8 cellular contexts compared by ENCODE assay signal in the genomic region with DNA sequence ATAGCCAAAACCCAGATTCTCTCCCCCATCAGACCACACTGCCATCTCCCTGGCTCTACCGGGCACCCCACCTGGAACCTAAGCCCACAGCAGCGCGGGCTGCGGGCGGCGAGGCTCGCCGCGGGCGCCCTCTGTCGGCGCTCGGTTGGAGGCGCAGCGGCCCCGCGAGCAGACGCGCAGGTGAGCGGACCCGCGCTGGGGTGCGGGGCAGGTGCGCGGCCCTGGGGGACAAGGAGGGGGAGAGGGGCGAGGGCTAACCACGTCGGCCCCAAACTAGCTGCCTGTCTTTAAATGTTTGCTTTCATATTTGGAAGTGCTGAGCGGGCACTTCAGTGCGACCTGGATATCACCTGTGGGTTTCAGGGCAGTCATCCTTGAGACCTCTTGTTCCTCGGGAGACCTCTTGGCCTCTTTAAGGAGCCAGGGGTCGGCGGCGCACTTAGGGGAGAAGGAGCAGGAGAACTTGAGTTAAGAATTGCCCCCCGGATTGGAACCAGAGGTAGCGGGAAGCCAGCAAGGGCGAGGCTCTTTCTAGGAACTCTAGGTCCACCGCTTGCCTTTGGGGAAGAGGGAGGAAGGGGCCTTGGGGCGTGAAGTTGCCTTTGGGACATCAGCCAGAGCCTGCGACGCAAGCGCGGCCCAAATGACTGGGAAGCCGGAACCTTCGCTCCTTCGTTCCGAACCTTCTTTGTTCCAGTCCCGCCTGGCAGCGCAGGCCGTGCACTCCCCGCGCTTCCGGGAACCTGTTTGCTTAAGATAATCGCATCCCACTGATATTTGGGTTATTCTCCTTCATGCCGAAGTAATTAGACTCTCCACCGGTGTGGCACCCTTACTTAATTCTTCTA.
DNase-seq lines count a peak whose midpoint lies in the region; ATAC-seq and TF ChIP-seq lines count a peak whose summit lies in the region.

No MANE protein-coding gene starts in this region.

- H3K27ac ChIP-seq in HUES6 (ENCODE audit: low read depth, low read length) (no peak overlapping the region), stomach (no peak overlapping the region)

- peaks cover 21% of the 10 kb centered on the region for H3K27me3 ChIP-seq in HUES6 (ENCODE audit: control insufficient read depth, insufficient read depth, low read length)
- peaks cover 21% of the 10 kb centered on the region for H3K27me3 ChIP-seq in mononuclear cell (ENCODE audit: insufficient read depth, low read length)
- H3K27me3 ChIP-seq in stomach, result peaks cover 0 to 17% (median 9%) of the 10 kb centered on the region in 3 donors

- intact Hi-C loops in dendritic cell treated with granulocyte-macrophage colony-stimulating factor and Interleukin-4, amounts not matched to agents 40 ng/mL and 50 ng/mL, for 4 days (cut with micrococcal nuclease), result loop anchor here (2.0 to 10.0 kb wide), 2 partner anchors 407 to 1409 kb away; no protein-coding TSS in a partner anchor
- intact Hi-C loops in stomach (cut with DNase I; ENCODE audit: low total_unique reads), result loop anchor here (10.0 kb wide), 1 partner anchor 411 kb away; no protein-coding TSS in a partner anchor

- peak overlapping the region; percentile 72 for H3K4me3 ChIP-seq in HUES6 (ENCODE audit: low read depth, low read length)
- peak overlapping the region; percentile 4 for H3K4me3 ChIP-seq in mononuclear cell (ENCODE audit: low read length)
- H3K4me3 ChIP-seq in stomach, result peak overlapping the region; percentile 45 to 63 (median 52)

- peak in 5 of 7 experiments; percentile 8 to 81 (median 79) for TF ChIP-seq CTCF in stomach (IDR thresholded peaks at IDR 0.05)

- 2 to 12% (median 3%) methylated on average over 20 to 56 of the region's 56 CpGs for WGBS in stomach, 5 donors

- no peak overlapping the region for H3K27ac Mint-ChIP-seq in dendritic cell treated with granulocyte-macrophage colony-stimulating factor and Interleukin-4, amounts not matched to agents 40 ng/mL and 50 ng/mL, for 4 days

- no peak for TF ChIP-seq EP300 in stomach (IDR thresholded peaks at IDR 0.05)

- H3K36me3 ChIP-seq in HUES6 (ENCODE audit: control insufficient read depth, insufficient read depth, low read length) (no peaks in the 10 kb centered on the region), stomach (no peaks in the 10 kb centered on the region)

- peaks cover 29% of the 10 kb centered on the region for H3K4me1 ChIP-seq in HUES6 (ENCODE audit: control insufficient read depth, insufficient read depth, low read length)
- H3K4me1 ChIP-seq in mononuclear cell (ENCODE audit: insufficient read depth, low read length), result peaks cover 10% of the 10 kb centered on the region
- H3K4me1 ChIP-seq in stomach, result peaks cover 6 to 14% (median 11%) of the 10 kb centered on the region in 4 donors

- H3K4me1 Mint-ChIP-seq in dendritic cell treated with granulocyte-macrophage colony-stimulating factor and Interleukin-4, amounts not matched to agents 40 ng/mL and 50 ng/mL, for 4 days (ENCODE audit: low read depth), result peaks cover 10% of the 10 kb centered on the region

- H3K36me3 Mint-ChIP-seq in dendritic cell treated with granulocyte-macrophage colony-stimulating factor and Interleukin-4, amounts not matched to agents 40 ng/mL and 50 ng/mL, for 4 days (ENCODE audit: low read depth), result no peaks in the 10 kb centered on the region

- TF ChIP-seq POLR2A in stomach (IDR thresholded peaks at IDR 0.05), result no peak

- DNase-seq in DMS79 (lab: John Stamatoyannopoulos, UW) (peak; percentile 36), stomach (peak; percentile 35), NCI-H2107 (lab: John Stamatoyannopoulos, UW) (no peak)
- peak in 3 of 4 experiments; percentile 3 to 6 (median 4) for DNase-seq in activated CD4-positive, CD25-positive, alpha-beta regulatory T cell (lab: John Stamatoyannopoulos, UW)

- no peaks in the 10 kb centered on the region for H3K9me3 Mint-ChIP-seq in dendritic cell treated with granulocyte-macrophage colony-stimulating factor and Interleukin-4, amounts not matched to agents 40 ng/mL and 50 ng/mL, for 4 days

- peak overlapping the region; percentile 64 for H3K9ac ChIP-seq in HUES6 (ENCODE audit: low read length)

- peaks cover 19% of the 10 kb centered on the region for H3K27me3 Mint-ChIP-seq in dendritic cell treated with granulocyte-macrophage colony-stimulating factor and Interleukin-4, amounts not matched to agents 40 ng/mL and 50 ng/mL, for 4 days

- H3K4me3 Mint-ChIP-seq in dendritic cell treated with granulocyte-macrophage colony-stimulating factor and Interleukin-4, amounts not matched to agents 40 ng/mL and 50 ng/mL, for 4 days, result peak overlapping the region; percentile 30

- H3K9me3 ChIP-seq in HUES6 (ENCODE audit: control insufficient read depth, insufficient read depth, low read depth, low read length), result no peaks in the 10 kb centered on the region
- no peaks in the 10 kb centered on the region for H3K9me3 ChIP-seq in mononuclear cell (ENCODE audit: low read depth, low read length)
- H3K9me3 ChIP-seq in stomach, result no peaks in the 10 kb centered on the region

- ATAC-seq in GM21447 (IDR thresholded peaks at IDR 0.05; ENCODE audit: unreplicated experiment), result peak; percentile 69

Comparison
In these comparisons a context has a peak if more than half of its experiments do, and no peak if none do; other contexts are left out.
1. H3K4me3 ChIP-seq: peak in every context shown above with its lines; median percentile 72 in HUES6; 52 in stomach; 4 in mononuclear cell.